In genomic region chr20:11050350-11050749, GRCh38 we compare ENCODE assay signal across 8 cellular contexts.
"Had no signal": no experiment of that assay in that cellular context is flagged by ENCODE, and none has a peak within 500 bp of the region (broad histone marks: within the 10 kb centered on the region; RNA-seq: fewer than 3 reads in every experiment).

No MANE protein-coding gene starts in this region.

- H2AFZ ChIP-seq: GM23338 had no signal

- H3K27ac ChIP-seq: HL-60 had no signal

- H3K4me3 ChIP-seq: GM23338, K562 had no signal

- H3K4me2 ChIP-seq: GM23338 had no signal

- DNase-seq: H9, HCEC 1CT, KG1 had no signal

- ATAC-seq: GM23338, K562 had no signal

- FAIRE-seq: H1, H54, K562 had no signal
